In the genomic region with DNA sequence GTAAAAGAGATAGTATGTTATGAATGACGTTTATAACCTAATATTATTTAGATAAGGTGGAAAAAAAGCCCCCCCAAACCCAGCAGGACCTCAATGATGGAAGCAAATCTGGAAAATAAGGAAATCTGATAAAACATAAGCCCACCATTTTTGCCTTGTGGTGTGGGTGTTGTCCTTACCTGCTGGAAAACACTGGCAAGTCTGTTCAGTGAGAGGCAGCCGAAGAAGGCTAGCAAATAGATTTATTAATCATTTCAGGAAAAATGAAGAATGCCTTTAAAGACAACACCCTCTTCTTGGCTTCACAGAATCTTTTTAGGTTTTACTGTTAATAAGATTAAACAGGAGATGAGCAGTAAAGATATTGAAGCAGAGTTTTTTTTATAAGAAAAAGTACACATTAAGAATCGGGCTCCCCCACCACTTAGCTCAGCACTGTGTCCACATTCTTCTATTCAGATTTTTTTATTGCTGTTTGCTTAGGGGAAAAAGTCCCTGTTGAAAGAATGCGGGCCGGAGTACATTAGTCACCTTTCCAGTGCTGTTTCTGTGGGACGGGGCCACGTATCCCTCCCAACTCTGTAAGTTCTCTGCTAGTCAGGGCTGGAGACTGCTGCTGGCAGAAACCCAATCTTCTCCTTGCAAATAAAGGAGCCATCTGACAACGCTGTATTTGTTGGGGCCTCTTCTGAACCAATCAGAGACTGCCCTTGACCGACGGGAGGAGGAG, we compare ENCODE assay signal across 1 cellular context.
TF ChIP-seq lines count a peak whose summit lies in the region.

No MANE protein-coding gene starts in this region.

TF ChIP-seq in HCT116, 20 proteins besides CTCF, POLR2A, EP300 and RAD21 (continued from another document):
- TF ChIP-seq ZBTB33 (IDR thresholded peaks at IDR 0.05; ENCODE audit: extremely low read depth, insufficient replicate concordance, low read length): no peak
- TF ChIP-seq, protein P1, sequence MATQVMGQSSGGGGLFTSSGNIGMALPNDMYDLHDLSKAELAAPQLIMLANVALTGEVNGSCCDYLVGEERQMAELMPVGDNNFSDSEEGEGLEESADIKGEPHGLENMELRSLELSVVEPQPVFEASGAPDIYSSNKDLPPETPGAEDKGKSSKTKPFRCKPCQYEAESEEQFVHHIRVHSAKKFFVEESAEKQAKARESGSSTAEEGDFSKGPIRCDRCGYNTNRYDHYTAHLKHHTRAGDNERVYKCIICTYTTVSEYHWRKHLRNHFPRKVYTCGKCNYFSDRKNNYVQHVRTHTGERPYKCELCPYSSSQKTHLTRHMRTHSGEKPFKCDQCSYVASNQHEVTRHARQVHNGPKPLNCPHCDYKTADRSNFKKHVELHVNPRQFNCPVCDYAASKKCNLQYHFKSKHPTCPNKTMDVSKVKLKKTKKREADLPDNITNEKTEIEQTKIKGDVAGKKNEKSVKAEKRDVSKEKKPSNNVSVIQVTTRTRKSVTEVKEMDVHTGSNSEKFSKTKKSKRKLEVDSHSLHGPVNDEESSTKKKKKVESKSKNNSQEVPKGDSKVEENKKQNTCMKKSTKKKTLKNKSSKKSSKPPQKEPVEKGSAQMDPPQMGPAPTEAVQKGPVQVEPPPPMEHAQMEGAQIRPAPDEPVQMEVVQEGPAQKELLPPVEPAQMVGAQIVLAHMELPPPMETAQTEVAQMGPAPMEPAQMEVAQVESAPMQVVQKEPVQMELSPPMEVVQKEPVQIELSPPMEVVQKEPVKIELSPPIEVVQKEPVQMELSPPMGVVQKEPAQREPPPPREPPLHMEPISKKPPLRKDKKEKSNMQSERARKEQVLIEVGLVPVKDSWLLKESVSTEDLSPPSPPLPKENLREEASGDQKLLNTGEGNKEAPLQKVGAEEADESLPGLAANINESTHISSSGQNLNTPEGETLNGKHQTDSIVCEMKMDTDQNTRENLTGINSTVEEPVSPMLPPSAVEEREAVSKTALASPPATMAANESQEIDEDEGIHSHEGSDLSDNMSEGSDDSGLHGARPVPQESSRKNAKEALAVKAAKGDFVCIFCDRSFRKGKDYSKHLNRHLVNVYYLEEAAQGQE (IDR thresholded peaks at IDR 0.05; ENCODE audit: low read depth): no peak
- TF ChIP-seq JUND (IDR thresholded peaks at IDR 0.05): no peak
- TF ChIP-seq FOSL1 (IDR thresholded peaks at IDR 0.05; ENCODE audit: low read depth): no peak
- no peak for TF ChIP-seq TCF7L2 (IDR thresholded peaks at IDR 0.05; ENCODE audit: borderline replicate concordance, extremely low read depth, insufficient read depth, insufficient read length)
- TF ChIP-seq EZH2 (IDR thresholded peaks at IDR 0.05): no peak
- no peak for TF ChIP-seq POLR2AphosphoS5 (IDR thresholded peaks at IDR 0.05; ENCODE audit: low read depth, low read length)
- no peak for TF ChIP-seq CEBPB (IDR thresholded peaks at IDR 0.05; ENCODE audit: low read depth)
- TF ChIP-seq, protein P2, sequence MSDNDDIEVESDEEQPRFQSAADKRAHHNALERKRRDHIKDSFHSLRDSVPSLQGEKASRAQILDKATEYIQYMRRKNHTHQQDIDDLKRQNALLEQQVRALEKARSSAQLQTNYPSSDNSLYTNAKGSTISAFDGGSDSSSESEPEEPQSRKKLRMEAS (IDR thresholded peaks at IDR 0.05): no peak
- TF ChIP-seq SP1 (IDR thresholded peaks at IDR 0.05; ENCODE audit: low read depth): no peak
- no peak for TF ChIP-seq ZFX (IDR thresholded peaks at IDR 0.05)
- TF ChIP-seq ATF3 (IDR thresholded peaks at IDR 0.05): no peak
- no peak for TF ChIP-seq SRF (IDR thresholded peaks at IDR 0.05; ENCODE audit: low read depth)
TF ChIP-seq in HCT116: peak in this region for 0.
